3 cellular contexts compared by ENCODE assay signal in genomic region chr7:6933954-6934632, GRCh38.
TF ChIP-seq lines count a peak whose summit lies in the region.

No MANE protein-coding gene starts in this region.

TF ChIP-seq in K562, 482 proteins besides CTCF, POLR2A, EP300 and RAD21:
- TF ChIP-seq CEBPG (CRISPR knock-in tag; IDR thresholded peaks at IDR 0.05) (peak; percentile 67), CEBPG (tag; conservative IDR thresholded peaks at IDR 0.05 in 1 of 2, IDR thresholded peaks at IDR 0.05 in 1 of 2) (peak in 1 of 2 experiments; percentile 63; a peak in 1 of 4 replicates), ZNF121 (CRISPR knock-in tag; conservative IDR thresholded peaks at IDR 0.05) (peak; percentile 62), CEBPB (tag; IDR thresholded peaks at IDR 0.05) (peak; percentile 83)

TF ChIP-seq in H1, 55 proteins besides CTCF, POLR2A, EP300 and RAD21:
- 0 out of 2 replicates have a peak, but pooled peaks have one; percentile 36 for TF ChIP-seq CEBPB (IDR thresholded peaks at IDR 0.05; ENCODE audit: low read depth, low read length)

TF ChIP-seq in HepG2, 621 proteins besides CTCF, POLR2A, EP300 and RAD21:
- peak; percentile 81 for TF ChIP-seq CEBPB (IDR thresholded peaks at IDR 0.05; ENCODE audit: borderline replicate concordance, low read depth, low read length)
